Comparison of ENCODE assay signal across 1 cellular context in genomic region chr1:192592493-192592892, GRCh38.
TF ChIP-seq lines count a peak whose summit lies in the region.

No MANE protein-coding gene starts in this region.

TF ChIP-seq in GM23338, 12 proteins besides CTCF, POLR2A, EP300 and RAD21:
- TF ChIP-seq POLR2AphosphoS5 (IDR thresholded peaks at IDR 0.05; ENCODE audit: low read depth), result no peak
- TF ChIP-seq EZH2phosphoT487 (IDR thresholded peaks at IDR 0.05; ENCODE audit: unreplicated experiment), result no peak
- TF ChIP-seq STAT1 (IDR thresholded peaks at IDR 0.05; ENCODE audit: unreplicated experiment), result no peak
- no peak for TF ChIP-seq EZH2 (IDR thresholded peaks at IDR 0.05; ENCODE audit: low read depth, unreplicated experiment)
- TF ChIP-seq, protein P1, sequence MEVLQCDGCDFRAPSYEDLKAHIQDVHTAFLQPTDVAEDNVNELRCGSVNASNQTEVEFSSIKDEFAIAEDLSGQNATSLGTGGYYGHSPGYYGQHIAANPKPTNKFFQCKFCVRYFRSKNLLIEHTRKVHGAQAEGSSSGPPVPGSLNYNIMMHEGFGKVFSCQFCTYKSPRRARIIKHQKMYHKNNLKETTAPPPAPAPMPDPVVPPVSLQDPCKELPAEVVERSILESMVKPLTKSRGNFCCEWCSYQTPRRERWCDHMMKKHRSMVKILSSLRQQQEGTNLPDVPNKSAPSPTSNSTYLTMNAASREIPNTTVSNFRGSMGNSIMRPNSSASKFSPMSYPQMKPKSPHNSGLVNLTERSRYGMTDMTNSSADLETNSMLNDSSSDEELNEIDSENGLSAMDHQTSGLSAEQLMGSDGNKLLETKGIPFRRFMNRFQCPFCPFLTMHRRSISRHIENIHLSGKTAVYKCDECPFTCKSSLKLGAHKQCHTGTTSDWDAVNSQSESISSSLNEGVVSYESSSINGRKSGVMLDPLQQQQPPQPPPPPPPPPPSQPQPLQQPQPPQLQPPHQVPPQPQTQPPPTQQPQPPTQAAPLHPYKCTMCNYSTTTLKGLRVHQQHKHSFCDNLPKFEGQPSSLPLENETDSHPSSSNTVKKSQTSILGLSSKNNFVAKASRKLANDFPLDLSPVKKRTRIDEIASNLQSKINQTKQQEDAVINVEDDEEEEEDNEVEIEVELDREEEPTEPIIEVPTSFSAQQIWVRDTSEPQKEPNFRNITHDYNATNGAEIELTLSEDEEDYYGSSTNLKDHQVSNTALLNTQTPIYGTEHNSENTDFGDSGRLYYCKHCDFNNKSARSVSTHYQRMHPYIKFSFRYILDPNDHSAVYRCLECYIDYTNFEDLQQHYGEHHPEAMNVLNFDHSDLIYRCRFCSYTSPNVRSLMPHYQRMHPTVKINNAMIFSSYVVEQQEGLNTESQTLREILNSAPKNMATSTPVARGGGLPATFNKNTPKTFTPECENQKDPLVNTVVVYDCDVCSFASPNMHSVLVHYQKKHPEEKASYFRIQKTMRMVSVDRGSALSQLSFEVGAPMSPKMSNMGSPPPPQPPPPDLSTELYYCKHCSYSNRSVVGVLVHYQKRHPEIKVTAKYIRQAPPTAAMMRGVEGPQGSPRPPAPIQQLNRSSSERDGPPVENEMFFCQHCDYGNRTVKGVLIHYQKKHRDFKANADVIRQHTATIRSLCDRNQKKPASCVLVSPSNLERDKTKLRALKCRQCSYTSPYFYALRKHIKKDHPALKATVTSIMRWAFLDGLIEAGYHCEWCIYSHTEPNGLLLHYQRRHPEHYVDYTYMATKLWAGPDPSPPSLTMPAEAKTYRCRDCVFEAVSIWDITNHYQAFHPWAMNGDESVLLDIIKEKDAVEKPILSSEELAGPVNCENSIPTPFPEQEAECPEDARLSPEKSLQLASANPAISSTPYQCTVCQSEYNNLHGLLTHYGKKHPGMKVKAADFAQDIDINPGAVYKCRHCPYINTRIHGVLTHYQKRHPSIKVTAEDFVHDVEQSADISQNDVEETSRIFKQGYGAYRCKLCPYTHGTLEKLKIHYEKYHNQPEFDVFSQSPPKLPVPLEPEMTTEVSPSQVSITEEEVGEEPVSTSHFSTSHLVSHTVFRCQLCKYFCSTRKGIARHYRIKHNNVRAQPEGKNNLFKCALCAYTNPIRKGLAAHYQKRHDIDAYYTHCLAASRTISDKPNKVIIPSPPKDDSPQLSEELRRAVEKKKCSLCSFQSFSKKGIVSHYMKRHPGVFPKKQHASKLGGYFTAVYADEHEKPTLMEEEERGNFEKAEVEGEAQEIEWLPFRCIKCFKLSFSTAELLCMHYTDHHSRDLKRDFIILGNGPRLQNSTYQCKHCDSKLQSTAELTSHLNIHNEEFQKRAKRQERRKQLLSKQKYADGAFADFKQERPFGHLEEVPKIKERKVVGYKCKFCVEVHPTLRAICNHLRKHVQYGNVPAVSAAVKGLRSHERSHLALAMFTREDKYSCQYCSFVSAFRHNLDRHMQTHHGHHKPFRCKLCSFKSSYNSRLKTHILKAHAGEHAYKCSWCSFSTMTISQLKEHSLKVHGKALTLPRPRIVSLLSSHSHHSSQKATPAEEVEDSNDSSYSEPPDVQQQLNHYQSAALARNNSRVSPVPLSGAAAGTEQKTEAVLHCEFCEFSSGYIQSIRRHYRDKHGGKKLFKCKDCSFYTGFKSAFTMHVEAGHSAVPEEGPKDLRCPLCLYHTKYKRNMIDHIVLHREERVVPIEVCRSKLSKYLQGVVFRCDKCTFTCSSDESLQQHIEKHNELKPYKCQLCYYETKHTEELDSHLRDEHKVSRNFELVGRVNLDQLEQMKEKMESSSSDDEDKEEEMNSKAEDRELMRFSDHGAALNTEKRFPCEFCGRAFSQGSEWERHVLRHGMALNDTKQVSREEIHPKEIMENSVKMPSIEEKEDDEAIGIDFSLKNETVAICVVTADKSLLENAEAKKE (CRISPR knock-in tag; IDR thresholded peaks at IDR 0.05), result no peak
- TF ChIP-seq JUNB (IDR thresholded peaks at IDR 0.05; ENCODE audit: unreplicated experiment), result no peak
- TF ChIP-seq ZNF331 (CRISPR knock-in tag; IDR thresholded peaks at IDR 0.05; ENCODE audit: low read depth), result no peak
- no peak for TF ChIP-seq REST (IDR thresholded peaks at IDR 0.05; ENCODE audit: unreplicated experiment)
- TF ChIP-seq ZNF114 (CRISPR knock-in tag; IDR thresholded peaks at IDR 0.05), result no peak
- TF ChIP-seq NANOG (IDR thresholded peaks at IDR 0.05; ENCODE audit: borderline replicate concordance), result no peak
- TF ChIP-seq, protein P2, sequence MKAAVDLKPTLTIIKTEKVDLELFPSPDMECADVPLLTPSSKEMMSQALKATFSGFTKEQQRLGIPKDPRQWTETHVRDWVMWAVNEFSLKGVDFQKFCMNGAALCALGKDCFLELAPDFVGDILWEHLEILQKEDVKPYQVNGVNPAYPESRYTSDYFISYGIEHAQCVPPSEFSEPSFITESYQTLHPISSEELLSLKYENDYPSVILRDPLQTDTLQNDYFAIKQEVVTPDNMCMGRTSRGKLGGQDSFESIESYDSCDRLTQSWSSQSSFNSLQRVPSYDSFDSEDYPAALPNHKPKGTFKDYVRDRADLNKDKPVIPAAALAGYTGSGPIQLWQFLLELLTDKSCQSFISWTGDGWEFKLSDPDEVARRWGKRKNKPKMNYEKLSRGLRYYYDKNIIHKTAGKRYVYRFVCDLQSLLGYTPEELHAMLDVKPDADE (IDR thresholded peaks at IDR 0.05), result no peak
- no peak for TF ChIP-seq CREB1 (CRISPR knock-in tag; IDR thresholded peaks at IDR 0.05; ENCODE audit: low read depth)
